In genomic region chr3:42270561-42270960, GRCh38 we compare ENCODE assay signal across 15 cellular contexts.
"Had no signal": no experiment of that assay in that cellular context is flagged by ENCODE, and none has a peak within 500 bp of the region (broad histone marks: within the 10 kb centered on the region; RNA-seq: fewer than 3 reads in every experiment).

No MANE protein-coding gene starts in this region.

- H3K4me3 ChIP-seq: gastroesophageal sphincter, left ventricle myocardium inferior, suprapubic skin had no signal

- ATAC-seq: activated CD8-positive, alpha-beta memory T cell treated with anti-CD3 and anti-CD28 coated beads, Interleukin-2, amount 10 ng/mL, durations not matched to agents 7 days and 5 days; gastroesophageal sphincter; stimulated activated naive CD8-positive, alpha-beta T cell treated with anti-CD3 and anti-CD28 coated beads, Interleukin-15, Interleukin-2, amounts not matched to agents 100 U/mL and 50 U/mL, for 24 hours had no signal

- FAIRE-seq: keratinocyte had no signal

- H3K36me3 ChIP-seq: gastroesophageal sphincter, left ventricle myocardium inferior, suprapubic skin had no signal

- H3K27ac ChIP-seq: epithelial cell of prostate, gastroesophageal sphincter, left ventricle myocardium inferior, suprapubic skin had no signal

- DNase-seq: activated CD4-positive, alpha-beta T cell treated with anti-CD3 and anti-CD28 coated beads, Interleukin-2, amount 50 U/mL, for 48 hours; activated CD4-positive, CD25-positive, alpha-beta regulatory T cell treated with anti-CD3 and anti-CD28 coated beads, Interleukin-2, amount 50 U/mL, for 72 hours; activated CD8-positive, alpha-beta memory T cell treated with anti-CD3 and anti-CD28 coated beads, Interleukin-2, amount 10 ng/mL, durations not matched to agents 7 days and 5 days; activated effector memory CD4-positive, alpha-beta T cell treated with Interleukin-2 at 50 U/mL for 16 hours; activated T-cell treated with anti-CD3 and anti-CD28 coated beads, Interleukin-2, amount 50 U/mL, for 24 hours; amygdala; effector memory CD4-positive, alpha-beta T cell; left ventricle myocardium inferior; mesenchymal stem cell; stimulated activated CD4-positive, alpha-beta T cell treated with anti-CD3 and anti-CD28 coated beads, Interleukin-2, amount 100 ng/mL, for 48 hours; stimulated activated naive CD8-positive, alpha-beta T cell treated with anti-CD3 and anti-CD28 coated beads, Interleukin-15, Interleukin-2, amounts not matched to agents 100 U/mL and 50 U/mL, for 24 hours had no signal

- H3K9me3 ChIP-seq: gastroesophageal sphincter, left ventricle myocardium inferior, suprapubic skin had no signal
